In the genomic region with DNA sequence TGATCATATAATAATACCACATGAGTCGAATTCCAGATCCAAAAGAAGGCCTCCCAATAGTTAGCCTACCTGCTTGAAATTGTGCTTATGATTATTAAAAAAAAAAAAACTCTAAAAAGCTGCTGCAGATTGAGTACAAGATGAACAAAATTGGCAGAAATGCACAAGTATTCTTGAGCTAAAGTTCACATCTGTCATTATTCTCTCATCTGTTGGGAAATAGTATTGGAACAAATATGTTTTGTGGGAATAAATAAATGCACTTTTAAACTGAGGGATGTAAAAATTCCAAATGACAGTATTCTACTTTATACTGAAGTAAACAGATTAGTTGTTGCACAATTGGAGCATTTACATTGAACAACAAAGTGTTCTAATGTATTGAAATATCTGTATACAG, we compare ENCODE assay signal across 22 cellular contexts. TPM values are rescaled to one million over a fixed set of nuclear protein-coding genes. Genes with fewer than 3 reads are reported as not detected.
A peak's percentile ranks its signal among the peaks of the same experiment; 100 is the strongest.
DNase-seq lines count a peak whose midpoint lies in the region; ATAC-seq and TF ChIP-seq lines count a peak whose summit lies in the region.
"Had no signal": no experiment of that assay in that cellular context is flagged by ENCODE, and none has a peak within 500 bp of the region (broad histone marks: within the 10 kb centered on the region; RNA-seq: fewer than 3 reads in every experiment).

No MANE protein-coding gene starts in this region.

- H3K27ac ChIP-seq in tibial artery, result peak overlapping the region; percentile 67 to 71
- H3K27ac ChIP-seq in CD4-positive, alpha-beta T cell (ENCODE audit: low read depth, low read length), result no peak overlapping the region
- H3K27ac ChIP-seq: C4-2B, SJCRH30 had no signal

- H3K4me3 ChIP-seq in adipocyte (ENCODE audit: low read length) (peak overlapping the region; percentile 53), tibial artery (no peak overlapping the region)
- H3K4me3 ChIP-seq: SJCRH30 had no signal

- peaks cover 29% of the 10 kb centered on the region for H3K27me3 Mint-ChIP-seq in CD4-positive, alpha-beta T cell

- no peak overlapping the region for H3K4me3 Mint-ChIP-seq in CD4-positive, alpha-beta T cell
- H3K4me3 Mint-ChIP-seq: B cell; CD8-positive, alpha-beta memory T cell had no signal

- no peaks in the 10 kb centered on the region for H3K36me3 Mint-ChIP-seq in CD4-positive, alpha-beta T cell (ENCODE audit: low read depth)

- no peak overlapping the region for H3K27ac Mint-ChIP-seq in CD4-positive, alpha-beta T cell
- H3K27ac Mint-ChIP-seq: B cell; CD8-positive, alpha-beta memory T cell had no signal

- H3K27me3 ChIP-seq in adipocyte (replicated peaks; ENCODE audit: control insufficient read depth, insufficient read depth, low read length) (no peaks in the 10 kb centered on the region), tibial artery (no peaks in the 10 kb centered on the region)
- H3K27me3 ChIP-seq in CD4-positive, alpha-beta T cell (ENCODE audit: control insufficient read depth, insufficient read depth, low read length), result peaks cover 5% of the 10 kb centered on the region
- H3K27me3 ChIP-seq: SJCRH30 had no signal

- H3K36me3 ChIP-seq in adipocyte (ENCODE audit: control insufficient read depth, insufficient read depth, low read length, severe bottlenecking) (peaks cover 60% of the 10 kb centered on the region), tibial artery (no peaks in the 10 kb centered on the region)
- H3K36me3 ChIP-seq: SJCRH30 had no signal

- H3K9me3 ChIP-seq in adipocyte (ENCODE audit: control insufficient read depth, low read length) (no peaks in the 10 kb centered on the region), tibial artery (no peaks in the 10 kb centered on the region)
- no peaks in the 10 kb centered on the region for H3K9me3 ChIP-seq in CD4-positive, alpha-beta T cell (ENCODE audit: control insufficient read depth, low read length)
- H3K9me3 ChIP-seq: SJCRH30 had no signal

- CTCF ChIA-PET in CD4-positive, alpha-beta T cell (lab: Charles Lee), result no interaction called here

- DNase-seq in adipocyte (ENCODE audit: low read depth) (peak; percentile 47), fibroblast of gingiva (ENCODE audit: low read depth) (peak; percentile 37), sciatic nerve (ENCODE audit: low spot score) (no peak), tibial artery (no peak)
- no peak for DNase-seq in activated CD4-positive, alpha-beta T cell treated with anti-CD3 and anti-CD28 coated beads, Interleukin-2, amount 50 U/mL, for 4 hours
- no peak for DNase-seq in CD4-positive, alpha-beta T cell
- DNase-seq: CD8-positive, alpha-beta memory T cell; DMS79 treated with DMSO at 0.1 percent for 48 hours; KBM-7; MV-4-11; NCI-H1105; NCI-H1436 treated with DMSO at 0.1 percent for 48 hours; NCI-H187 treated with DMSO at 0.1 percent for 48 hours; NCI-H524; NCI-H748 treated with DMSO at 0.1 percent for 48 hours; SJCRH30 had no signal

- intact Hi-C loops in sciatic nerve (cut with DNase I) (no loop called here), tibial artery (cut with DNase I; ENCODE audit: low total_unique reads) (no loop called here)
- intact Hi-C loops in CD4-positive, alpha-beta T cell (cut with DNase I, micrococcal nuclease), result no loop called here

- H3K4me1 ChIP-seq in adipocyte (ENCODE audit: control insufficient read depth, insufficient read depth, low read length) (peaks cover 83% of the 10 kb centered on the region), tibial artery (peaks cover 0 to 68% (median 32%) of the 10 kb centered on the region in 4 donors)

- peak; percentile 56 for ATAC-seq in sciatic nerve
- no peak for ATAC-seq in CD4-positive, alpha-beta T cell (ENCODE audit: poor library complexity)
- ATAC-seq in HG02852 (IDR thresholded peaks at IDR 0.05; ENCODE audit: unreplicated experiment), result no peak
- ATAC-seq: SK-N-SH treated with all-trans-retinoic acid at 6 μM for 48 hours had no signal

- POLR2A ChIA-PET in CD4-positive, alpha-beta T cell (lab: Charles Lee), result no interaction called here

- TF ChIP-seq CTCF in tibial artery (IDR thresholded peaks at IDR 0.05), result no peak
- no peak for TF ChIP-seq CTCF in CD4-positive, alpha-beta T cell (IDR thresholded peaks at IDR 0.05)

- no peaks in the 10 kb centered on the region for H3K9me3 Mint-ChIP-seq in CD4-positive, alpha-beta T cell

- peak overlapping the region; percentile 74 for H3K9ac ChIP-seq in adipocyte (ENCODE audit: low read length)

- H3K4me1 Mint-ChIP-seq in CD4-positive, alpha-beta T cell (ENCODE audit: low read depth), result no peaks in the 10 kb centered on the region
- H3K4me1 Mint-ChIP-seq: B cell; CD8-positive, alpha-beta memory T cell had no signal

RNA-seq across cellular contexts. Expression of a gene that starts 15.7 kb away (rescaled TPM):
- 151 TPM for total RNA-seq in sciatic nerve
- total RNA-seq in CD4-positive, alpha-beta T cell, result under 1 TPM; 0.31 to 0.47 TPM

RNA-seq across cellular contexts. Expression of a gene that starts 44.7 kb away (rescaled TPM):
- not detected for total RNA-seq in sciatic nerve
- total RNA-seq in CD4-positive, alpha-beta T cell, result not detected
- total RNA-seq: B cell; CD8-positive, alpha-beta memory T cell; LHCN-M2; MCF 10A; SJCRH30 had no signal

Comparison
In these comparisons a context has a peak if more than half of its experiments do, and no peak if none do; other contexts are left out.
1. DNase-seq: peak in adipocyte (single experiment) and fibroblast of gingiva (single experiment); none in sciatic nerve (single experiment), tibial artery (0 of 2), activated CD4-positive, alpha-beta T cell treated with anti-CD3 and anti-CD28 coated beads, Interleukin-2, amount 50 U/mL, for 4 hours (0 of 2) and CD4-positive, alpha-beta T cell (0 of 10).
2. RNA of a gene that starts 15.7 kb away (total RNA-seq): 151 TPM in sciatic nerve (single experiment); 0.31 to 0.47 TPM in CD4-positive, alpha-beta T cell; every median in the first group is over 100 times any median in the second.